2 cellular contexts compared by ENCODE assay signal in the genomic region with DNA sequence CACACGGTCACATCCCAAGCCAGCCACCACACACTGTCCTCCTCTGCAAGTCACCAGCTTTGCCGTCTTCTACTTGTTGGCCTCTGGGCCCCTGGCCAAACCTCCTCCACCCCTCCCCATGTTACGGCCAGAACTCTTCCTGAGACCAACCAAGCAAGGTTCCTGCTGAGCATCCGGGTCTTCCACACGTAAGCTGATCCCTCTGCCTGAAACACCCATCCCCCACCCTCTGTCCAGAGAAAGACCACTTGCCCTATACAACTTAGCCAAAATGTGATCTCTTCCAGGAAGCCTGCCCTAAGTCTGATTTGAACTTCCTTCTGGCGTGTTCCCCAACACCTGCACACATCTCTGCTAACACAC.
TF ChIP-seq lines count a peak whose summit lies in the region.

No MANE protein-coding gene starts in this region.

TF ChIP-seq in HEK293, 187 proteins besides CTCF, POLR2A, EP300 and RAD21:
- TF ChIP-seq, protein P1, sequence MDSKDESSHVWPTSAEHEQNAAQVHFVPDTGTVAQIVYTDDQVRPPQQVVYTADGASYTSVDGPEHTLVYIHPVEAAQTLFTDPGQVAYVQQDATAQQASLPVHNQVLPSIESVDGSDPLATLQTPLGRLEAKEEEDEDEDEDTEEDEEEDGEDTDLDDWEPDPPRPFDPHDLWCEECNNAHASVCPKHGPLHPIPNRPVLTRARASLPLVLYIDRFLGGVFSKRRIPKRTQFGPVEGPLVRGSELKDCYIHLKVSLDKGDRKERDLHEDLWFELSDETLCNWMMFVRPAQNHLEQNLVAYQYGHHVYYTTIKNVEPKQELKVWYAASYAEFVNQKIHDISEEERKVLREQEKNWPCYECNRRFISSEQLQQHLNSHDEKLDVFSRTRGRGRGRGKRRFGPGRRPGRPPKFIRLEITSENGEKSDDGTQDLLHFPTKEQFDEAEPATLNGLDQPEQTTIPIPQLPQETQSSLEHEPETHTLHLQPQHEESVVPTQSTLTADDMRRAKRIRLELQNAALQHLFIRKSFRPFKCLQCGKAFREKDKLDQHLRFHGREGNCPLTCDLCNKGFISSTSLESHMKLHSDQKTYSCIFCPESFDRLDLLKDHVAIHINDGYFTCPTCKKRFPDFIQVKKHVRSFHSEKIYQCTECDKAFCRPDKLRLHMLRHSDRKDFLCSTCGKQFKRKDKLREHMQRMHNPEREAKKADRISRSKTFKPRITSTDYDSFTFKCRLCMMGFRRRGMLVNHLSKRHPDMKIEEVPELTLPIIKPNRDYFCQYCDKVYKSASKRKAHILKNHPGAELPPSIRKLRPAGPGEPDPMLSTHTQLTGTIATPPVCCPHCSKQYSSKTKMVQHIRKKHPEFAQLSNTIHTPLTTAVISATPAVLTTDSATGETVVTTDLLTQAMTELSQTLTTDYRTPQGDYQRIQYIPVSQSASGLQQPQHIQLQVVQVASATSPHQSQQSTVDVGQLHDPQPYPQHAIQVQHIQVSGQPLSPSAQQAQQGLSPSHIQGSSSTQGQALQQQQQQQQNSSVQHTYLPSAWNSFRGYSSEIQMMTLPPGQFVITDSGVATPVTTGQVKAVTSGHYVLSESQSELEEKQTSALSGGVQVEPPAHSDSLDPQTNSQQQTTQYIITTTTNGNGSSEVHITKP (tag by site-specific recombination; IDR thresholded peaks at IDR 0.05) = peak; percentile 18; the same call in 1 of the 2 replicates
- TF ChIP-seq ZNF274 (IDR thresholded peaks at IDR 0.05; ENCODE audit: low read length) = no peak
- TF ChIP-seq ZNF274 (tag by site-specific recombination; IDR thresholded peaks at IDR 0.05; ENCODE audit: borderline replicate concordance) = no peak
- TF ChIP-seq SCRT2 (tag by site-specific recombination; IDR thresholded peaks at IDR 0.05) = peak; percentile 64
- 0 out of 2 replicates have a peak, but pooled peaks have one; percentile 26 for TF ChIP-seq ZNF335 (tag by site-specific recombination; conservative IDR thresholded peaks at IDR 0.05)
- TF ChIP-seq ZNF658 (tag by site-specific recombination; IDR thresholded peaks at IDR 0.05) = no peak
- TF ChIP-seq, protein P2, sequence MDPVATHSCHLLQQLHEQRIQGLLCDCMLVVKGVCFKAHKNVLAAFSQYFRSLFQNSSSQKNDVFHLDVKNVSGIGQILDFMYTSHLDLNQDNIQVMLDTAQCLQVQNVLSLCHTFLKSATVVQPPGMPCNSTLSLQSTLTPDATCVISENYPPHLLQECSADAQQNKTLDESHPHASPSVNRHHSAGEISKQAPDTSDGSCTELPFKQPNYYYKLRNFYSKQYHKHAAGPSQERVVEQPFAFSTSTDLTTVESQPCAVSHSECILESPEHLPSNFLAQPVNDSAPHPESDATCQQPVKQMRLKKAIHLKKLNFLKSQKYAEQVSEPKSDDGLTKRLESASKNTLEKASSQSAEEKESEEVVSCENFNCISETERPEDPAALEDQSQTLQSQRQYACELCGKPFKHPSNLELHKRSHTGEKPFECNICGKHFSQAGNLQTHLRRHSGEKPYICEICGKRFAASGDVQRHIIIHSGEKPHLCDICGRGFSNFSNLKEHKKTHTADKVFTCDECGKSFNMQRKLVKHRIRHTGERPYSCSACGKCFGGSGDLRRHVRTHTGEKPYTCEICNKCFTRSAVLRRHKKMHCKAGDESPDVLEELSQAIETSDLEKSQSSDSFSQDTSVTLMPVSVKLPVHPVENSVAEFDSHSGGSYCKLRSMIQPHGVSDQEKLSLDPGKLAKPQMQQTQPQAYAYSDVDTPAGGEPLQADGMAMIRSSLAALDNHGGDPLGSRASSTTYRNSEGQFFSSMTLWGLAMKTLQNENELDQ (tag by site-specific recombination; IDR thresholded peaks at IDR 0.05; ENCODE audit: low read depth) = no peak
- peak; percentile 39 for TF ChIP-seq ZIC2 (tag by site-specific recombination; IDR thresholded peaks at IDR 0.05)
- TF ChIP-seq, protein P3, sequence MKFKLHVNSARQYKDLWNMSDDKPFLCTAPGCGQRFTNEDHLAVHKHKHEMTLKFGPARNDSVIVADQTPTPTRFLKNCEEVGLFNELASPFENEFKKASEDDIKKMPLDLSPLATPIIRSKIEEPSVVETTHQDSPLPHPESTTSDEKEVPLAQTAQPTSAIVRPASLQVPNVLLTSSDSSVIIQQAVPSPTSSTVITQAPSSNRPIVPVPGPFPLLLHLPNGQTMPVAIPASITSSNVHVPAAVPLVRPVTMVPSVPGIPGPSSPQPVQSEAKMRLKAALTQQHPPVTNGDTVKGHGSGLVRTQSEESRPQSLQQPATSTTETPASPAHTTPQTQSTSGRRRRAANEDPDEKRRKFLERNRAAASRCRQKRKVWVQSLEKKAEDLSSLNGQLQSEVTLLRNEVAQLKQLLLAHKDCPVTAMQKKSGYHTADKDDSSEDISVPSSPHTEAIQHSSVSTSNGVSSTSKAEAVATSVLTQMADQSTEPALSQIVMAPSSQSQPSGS (tag by site-specific recombination; IDR thresholded peaks at IDR 0.05; ENCODE audit: low read depth) = no peak
- 0 out of 2 replicates have a peak, but pooled peaks have one; percentile 21 for TF ChIP-seq ZNF600 (tag by site-specific recombination; IDR thresholded peaks at IDR 0.05)

TF ChIP-seq in K562, 482 proteins besides CTCF, POLR2A, EP300 and RAD21:
- TF ChIP-seq, protein P4, sequence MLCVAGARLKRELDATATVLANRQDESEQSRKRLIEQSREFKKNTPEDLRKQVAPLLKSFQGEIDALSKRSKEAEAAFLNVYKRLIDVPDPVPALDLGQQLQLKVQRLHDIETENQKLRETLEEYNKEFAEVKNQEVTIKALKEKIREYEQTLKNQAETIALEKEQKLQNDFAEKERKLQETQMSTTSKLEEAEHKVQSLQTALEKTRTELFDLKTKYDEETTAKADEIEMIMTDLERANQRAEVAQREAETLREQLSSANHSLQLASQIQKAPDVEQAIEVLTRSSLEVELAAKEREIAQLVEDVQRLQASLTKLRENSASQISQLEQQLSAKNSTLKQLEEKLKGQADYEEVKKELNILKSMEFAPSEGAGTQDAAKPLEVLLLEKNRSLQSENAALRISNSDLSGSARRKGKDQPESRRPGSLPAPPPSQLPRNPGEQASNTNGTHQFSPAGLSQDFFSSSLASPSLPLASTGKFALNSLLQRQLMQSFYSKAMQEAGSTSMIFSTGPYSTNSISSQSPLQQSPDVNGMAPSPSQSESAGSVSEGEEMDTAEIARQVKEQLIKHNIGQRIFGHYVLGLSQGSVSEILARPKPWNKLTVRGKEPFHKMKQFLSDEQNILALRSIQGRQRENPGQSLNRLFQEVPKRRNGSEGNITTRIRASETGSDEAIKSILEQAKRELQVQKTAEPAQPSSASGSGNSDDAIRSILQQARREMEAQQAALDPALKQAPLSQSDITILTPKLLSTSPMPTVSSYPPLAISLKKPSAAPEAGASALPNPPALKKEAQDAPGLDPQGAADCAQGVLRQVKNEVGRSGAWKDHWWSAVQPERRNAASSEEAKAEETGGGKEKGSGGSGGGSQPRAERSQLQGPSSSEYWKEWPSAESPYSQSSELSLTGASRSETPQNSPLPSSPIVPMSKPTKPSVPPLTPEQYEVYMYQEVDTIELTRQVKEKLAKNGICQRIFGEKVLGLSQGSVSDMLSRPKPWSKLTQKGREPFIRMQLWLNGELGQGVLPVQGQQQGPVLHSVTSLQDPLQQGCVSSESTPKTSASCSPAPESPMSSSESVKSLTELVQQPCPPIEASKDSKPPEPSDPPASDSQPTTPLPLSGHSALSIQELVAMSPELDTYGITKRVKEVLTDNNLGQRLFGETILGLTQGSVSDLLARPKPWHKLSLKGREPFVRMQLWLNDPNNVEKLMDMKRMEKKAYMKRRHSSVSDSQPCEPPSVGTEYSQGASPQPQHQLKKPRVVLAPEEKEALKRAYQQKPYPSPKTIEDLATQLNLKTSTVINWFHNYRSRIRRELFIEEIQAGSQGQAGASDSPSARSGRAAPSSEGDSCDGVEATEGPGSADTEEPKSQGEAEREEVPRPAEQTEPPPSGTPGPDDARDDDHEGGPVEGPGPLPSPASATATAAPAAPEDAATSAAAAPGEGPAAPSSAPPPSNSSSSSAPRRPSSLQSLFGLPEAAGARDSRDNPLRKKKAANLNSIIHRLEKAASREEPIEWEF (CRISPR knock-in tag; IDR thresholded peaks at IDR 0.05) = no peak
- TF ChIP-seq TAF9B (IDR thresholded peaks at IDR 0.05; ENCODE audit: partially characterized antibody) = no peak
- no peak for TF ChIP-seq CBFA2T3 (IDR thresholded peaks at IDR 0.05)
- no peak for TF ChIP-seq NR4A1 (CRISPR knock-in tag; IDR thresholded peaks at IDR 0.05)
- no peak for TF ChIP-seq NR4A1 (tag; IDR thresholded peaks at IDR 0.05)
- 0 out of 2 replicates have a peak, but pooled peaks have one; percentile 29 for TF ChIP-seq POLR2G (IDR thresholded peaks at IDR 0.05; ENCODE audit: low read depth, low read length)
- TF ChIP-seq BRF1 (IDR thresholded peaks at IDR 0.05; ENCODE audit: borderline replicate concordance, extremely low read depth, insufficient read length) = no peak
